In the genomic region with DNA sequence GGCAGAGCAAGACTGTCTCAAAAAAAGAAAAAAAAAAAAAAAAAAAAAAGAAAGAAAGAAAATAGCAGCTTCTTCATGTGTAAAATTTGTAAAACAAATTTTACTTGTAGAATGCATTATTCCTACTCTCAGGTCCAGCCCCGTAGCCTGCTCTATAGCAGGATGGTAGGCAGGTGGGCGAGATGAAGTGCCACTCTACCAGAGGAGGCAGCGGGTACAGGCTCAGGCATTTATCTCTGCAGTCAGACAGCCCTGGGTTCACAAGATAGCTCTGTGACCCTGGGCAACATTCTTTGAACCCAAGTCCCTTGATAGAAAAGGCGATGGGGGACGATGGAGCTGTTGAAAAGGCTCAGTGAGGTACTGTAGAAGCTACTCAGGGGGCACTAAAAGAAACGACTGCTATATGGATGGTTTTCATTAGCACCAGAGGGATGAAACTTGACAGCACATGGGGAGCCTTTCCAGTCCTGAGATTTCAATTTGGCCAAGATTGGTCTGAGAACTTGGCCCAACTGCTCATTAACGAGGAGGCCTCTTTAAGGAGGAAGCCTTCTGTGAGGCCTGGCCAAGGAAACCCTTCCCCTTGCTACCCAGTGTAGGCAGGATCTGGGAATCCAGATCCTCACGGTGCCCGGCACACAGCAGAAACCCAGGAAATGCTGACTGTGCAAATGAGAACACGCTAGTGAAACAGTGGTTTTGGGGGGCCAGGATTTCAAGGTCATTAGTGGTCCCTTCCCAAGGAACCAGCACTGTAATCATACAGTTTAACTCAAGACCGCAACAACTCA, we compare ENCODE assay signal across 21 cellular contexts.
DNase-seq lines count a peak whose midpoint lies in the region; ATAC-seq, FAIRE-seq and TF ChIP-seq lines count a peak whose summit lies in the region.
"Had no signal": no experiment of that assay in that cellular context is flagged by ENCODE, and none has a peak within 500 bp of the region (broad histone marks: within the 10 kb centered on the region; RNA-seq: fewer than 3 reads in every experiment).

No MANE protein-coding gene starts in this region.

- DNase-seq in right atrium auricular region (ENCODE audit: low spot score) = peak; percentile 54
- DNase-seq in Right ventricle myocardium superior = no peak
- no peak for DNase-seq in K562 (ENCODE audit: extremely low read depth in 1 of 4, low spot score in 3 of 4)
- DNase-seq in osteoblast (ENCODE audit: insufficient read length, low spot score, missing footprints) = no peak
- DNase-seq in vagina (ENCODE audit: extremely low spot score in 2 of 2) = peak; percentile 34 to 52
- DNase-seq in stimulated activated CD4-positive, alpha-beta T cell treated with anti-CD3 and anti-CD28 coated beads, Interleukin-4, amount 100 ng/mL, for 24 hours = no peak
- DNase-seq in mammary epithelial cell = no peak
- DNase-seq in DMS 273 (lab: John Stamatoyannopoulos, UW; ENCODE audit: unreplicated experiment) = no peak
- DNase-seq: ACHN; activated gamma-delta T cell treated with Interleukin-2 at 50 U/mL for 16 hours; amygdala; central memory CD4-positive, alpha-beta T cell; kidney; NCI-H2171; NCI-H69; SK-N-SH; T-helper 2 cell; upper lobe of right lung had no signal

- peaks cover 51% of the 10 kb centered on the region for H3K36me3 ChIP-seq in right atrium auricular region
- H3K36me3 ChIP-seq in K562 (ENCODE audit: control insufficient read depth, insufficient read depth, low read length) = peaks cover 87% of the 10 kb centered on the region
- H3K36me3 ChIP-seq in osteoblast (ENCODE audit: insufficient read depth, low read length) = peaks cover 57% of the 10 kb centered on the region
- H3K36me3 ChIP-seq in vagina = peaks cover 0 to 34% of the 10 kb centered on the region in 2 donors
- H3K36me3 ChIP-seq in mammary epithelial cell (ENCODE audit: insufficient read depth, low read length) = peaks cover 7% of the 10 kb centered on the region

- TF ChIP-seq POLR2A in K562 (conservative IDR thresholded peaks at IDR 0.05) (no peak), vagina (IDR thresholded peaks at IDR 0.05) (no peak)

- no peak overlapping the region for H3K9ac ChIP-seq in K562 (ENCODE audit: insufficient read depth in 1 of 2, low read depth in 2 of 2, low read length in 2 of 2)
- H3K9ac ChIP-seq in mammary epithelial cell (ENCODE audit: insufficient read depth, low read length) = no peak overlapping the region
- H3K9ac ChIP-seq: SK-N-SH had no signal

- no peak for TF ChIP-seq EP300 in K562 (IDR thresholded peaks at IDR 0.05; ENCODE audit: low read length)

- no peak for FAIRE-seq in K562 (lab: Jason Lieb, UNC)
- FAIRE-seq: kidney had no signal

- no peak overlapping the region for H3K4me3 ChIP-seq in right atrium auricular region
- no peak overlapping the region for H3K4me3 ChIP-seq in K562
- no peak overlapping the region for H3K4me3 ChIP-seq in osteoblast (ENCODE audit: insufficient read depth, low read length)
- H3K4me3 ChIP-seq in vagina = no peak overlapping the region
- no peak overlapping the region for H3K4me3 ChIP-seq in mammary epithelial cell (replicated peaks in 1 of 3; ENCODE audit: insufficient read depth in 1 of 3, low read depth in 2 of 3, low read length in 3 of 3)
- H3K4me3 ChIP-seq: upper lobe of right lung had no signal

- no peaks in the 10 kb centered on the region for H3K9me3 ChIP-seq in right atrium auricular region
- no peaks in the 10 kb centered on the region for H3K9me3 ChIP-seq in K562 (replicated peaks; ENCODE audit: control insufficient read depth, insufficient read depth, low read depth, low read length)
- no peaks in the 10 kb centered on the region for H3K9me3 ChIP-seq in osteoblast (ENCODE audit: low read depth, low read length)
- H3K9me3 ChIP-seq in vagina = no peaks in the 10 kb centered on the region
- H3K9me3 ChIP-seq in mammary epithelial cell (replicated peaks; ENCODE audit: insufficient read depth, low read length) = no peaks in the 10 kb centered on the region
- H3K9me3 ChIP-seq: neutrophil, SK-N-SH, upper lobe of right lung had no signal

- ATAC-seq in Right ventricle myocardium superior (ENCODE audit: poor library complexity) (no peak), K562 (no peak)
- ATAC-seq: HCT116, upper lobe of right lung had no signal

- H3K27ac ChIP-seq in right atrium auricular region = peak overlapping the region in 1 of 2 donors; percentile 40
- H3K27ac ChIP-seq in K562 (ENCODE audit: extremely low read depth, low read depth, low read length) = no peak overlapping the region
- H3K27ac ChIP-seq in osteoblast (ENCODE audit: low read depth, low read length) = peak overlapping the region; percentile 25
- peak overlapping the region; percentile 39 for H3K27ac ChIP-seq in vagina
- no peak overlapping the region for H3K27ac ChIP-seq in mammary epithelial cell (ENCODE audit: insufficient read depth, low read depth, low read length)
- H3K27ac ChIP-seq: epithelial cell of prostate, neutrophil, upper lobe of right lung had no signal

- H2AFZ ChIP-seq in K562 (ENCODE audit: low read depth, low read length) (no peak overlapping the region), osteoblast (ENCODE audit: low read length) (no peak overlapping the region), mammary epithelial cell (ENCODE audit: low read depth, low read length) (no peak overlapping the region)

- no peaks in the 10 kb centered on the region for H3K79me2 ChIP-seq in K562 (ENCODE audit: control insufficient read depth, insufficient read depth, low read length)
- H3K79me2 ChIP-seq in osteoblast (ENCODE audit: insufficient read depth, low read length) = peaks cover 16% of the 10 kb centered on the region
- no peaks in the 10 kb centered on the region for H3K79me2 ChIP-seq in mammary epithelial cell (ENCODE audit: insufficient read depth, low read length)

- 85% methylated on average over 11 of the region's 11 CpGs for WGBS in K562 (ENCODE audit: insufficient coverage, low coverage, missing lambda C conversion rate)
- WGBS in mammary epithelial cell (ENCODE audit: low coverage, missing lambda C conversion rate) = 90% methylated on average over 11 of the region's 11 CpGs

- intact Hi-C loops in Right ventricle myocardium superior (cut with DNase I) = no loop called here
- intact Hi-C loops in K562 (cut with micrococcal nuclease) = no loop called here
- intact Hi-C loops in vagina (cut with DNase I) = no loop called here
- intact Hi-C loops in mammary epithelial cell (cut with micrococcal nuclease) = no loop called here

- H3K9me1 ChIP-seq in K562 (ENCODE audit: control insufficient read depth, insufficient read depth, low read length) = no peaks in the 10 kb centered on the region

- H4K20me1 ChIP-seq in K562 (replicated peaks; ENCODE audit: control insufficient read depth, insufficient read depth, low read length) (no peaks in the 10 kb centered on the region; the same call in 1 of the 2 replicates), osteoblast (ENCODE audit: insufficient read depth, low read length) (peaks cover 19% of the 10 kb centered on the region), mammary epithelial cell (ENCODE audit: insufficient read depth, low read length) (no peaks in the 10 kb centered on the region)

- H3K27me3 ChIP-seq in right atrium auricular region = no peaks in the 10 kb centered on the region
- no peaks in the 10 kb centered on the region for H3K27me3 ChIP-seq in K562 (ENCODE audit: control insufficient read depth in 2 of 2, insufficient read depth in 2 of 2, low read length in 2 of 2)
- H3K27me3 ChIP-seq in osteoblast (ENCODE audit: insufficient read depth, low read length) = no peaks in the 10 kb centered on the region
- H3K27me3 ChIP-seq in vagina = no peaks in the 10 kb centered on the region
- no peaks in the 10 kb centered on the region for H3K27me3 ChIP-seq in mammary epithelial cell (ENCODE audit: insufficient read depth, low read length)
- H3K27me3 ChIP-seq: neutrophil, upper lobe of right lung had no signal

- no peak overlapping the region for H3K4me2 ChIP-seq in K562 (ENCODE audit: insufficient read depth, low read length)
- no peak overlapping the region for H3K4me2 ChIP-seq in osteoblast (ENCODE audit: insufficient read depth, low read length)
- H3K4me2 ChIP-seq in mammary epithelial cell (ENCODE audit: insufficient read depth, low read depth, low read length) = no peak overlapping the region
- H3K4me2 ChIP-seq: SK-N-SH had no signal

- CTCF ChIA-PET in K562 (lab: Yijun Ruan, JAX; ENCODE audit: low intra/inter-chr PET ratio) (no interaction called here), mammary epithelial cell (lab: Charles Lee; ENCODE audit: low non-redundant PET) (interaction anchor here (1.0 kb wide), 1 partner anchor 77 kb away, joined by 5 read pairs; no protein-coding TSS in a partner anchor)

- in situ Hi-C loops in K562 (cut with MboI) = no loop called here
- in situ Hi-C loops in mammary epithelial cell (cut with MboI; ENCODE audit: low sequenced_read_pairs in 2 of 2) = no loop called here

- dilution Hi-C loops in mammary epithelial cell (cut with HindIII; ENCODE audit: low sequenced_read_pairs) = loop anchor here (5.0 kb wide), 3 partner anchors 46 to 156 kb away; no protein-coding TSS in a partner anchor

- BruUV-seq in K562 (replicated peaks; lab: Mats Ljungman, UMichigan) = no TSS peak
- BruUV-seq in mammary epithelial cell (replicated peaks; lab: Mats Ljungman, UMichigan) = no TSS peak

- TF ChIP-seq CTCF in right atrium auricular region (IDR thresholded peaks at IDR 0.05) = no peak
- no peak for TF ChIP-seq CTCF in K562 (IDR thresholded peaks at IDR 0.05 in 2 of 3, conservative IDR thresholded peaks at IDR 0.05 in 1 of 3; ENCODE audit: insufficient read depth in 2 of 3, low read depth in 1 of 3, low read length in 3 of 3)
- no peak for TF ChIP-seq CTCF in osteoblast (IDR thresholded peaks at IDR 0.05; ENCODE audit: extremely low read depth, low read depth, low read length)
- no peak for TF ChIP-seq CTCF in vagina (IDR thresholded peaks at IDR 0.05)
- TF ChIP-seq CTCF in mammary epithelial cell (conservative IDR thresholded peaks at IDR 0.05 in 1 of 2, IDR thresholded peaks at IDR 0.05 in 1 of 2; ENCODE audit: extremely low read depth in 1 of 2, insufficient read depth in 1 of 2, low read depth in 1 of 2, low read length in 2 of 2) = no peak

- H3K4me1 ChIP-seq in right atrium auricular region (peaks cover 0 to 16% of the 10 kb centered on the region in 2 donors), K562 (replicated peaks in 1 of 2; ENCODE audit: control insufficient read depth in 2 of 2, insufficient read depth in 2 of 2, low read length in 2 of 2) (no peaks in the 10 kb centered on the region; a peak in 1 of 5 replicates), osteoblast (ENCODE audit: insufficient read depth, low read length) (peaks cover 5% of the 10 kb centered on the region), vagina (peaks cover 41% of the 10 kb centered on the region), mammary epithelial cell (ENCODE audit: insufficient read depth, low read length) (no peaks in the 10 kb centered on the region)

- POLR2A ChIA-PET in K562 (lab: Yijun Ruan, JAX) = interaction anchor here (0.5 to 1.5 kb wide), 4 partner anchors 9 to 142 kb away, joined by 3 to 4 read pairs (median 4); a partner anchor contains a TSS

- TF ChIP-seq RAD21 in K562 (CRISPR knock-in tag; conservative IDR thresholded peaks at IDR 0.05 in 1 of 2, IDR thresholded peaks at IDR 0.05 in 1 of 2) = no peak

TF ChIP-seq in K562, 482 proteins besides CTCF, POLR2A, EP300 and RAD21 (continues in another document):
- TF ChIP-seq MAFF (IDR thresholded peaks at IDR 0.05; ENCODE audit: low read length) (peak; percentile 89), C11orf30 (IDR thresholded peaks at IDR 0.05; ENCODE audit: low read depth) (peak; percentile 83), ZFPM2 (CRISPR knock-in tag; IDR thresholded peaks at IDR 0.05) (no peak)

Comparison
In these comparisons a context has a peak if more than half of its experiments do, and no peak if none do; other contexts are left out.
1. DNase-seq: peak in right atrium auricular region (single experiment) and vagina (2 of 2); none in Right ventricle myocardium superior (single experiment), K562 (0 of 4), osteoblast (single experiment), stimulated activated CD4-positive, alpha-beta T cell treated with anti-CD3 and anti-CD28 coated beads, Interleukin-4, amount 100 ng/mL, for 24 hours (single experiment), mammary epithelial cell (single experiment) and DMS 273 (single experiment).
2. H3K27ac ChIP-seq: peak in osteoblast (single experiment) and vagina (single experiment); none in K562 (single experiment) and mammary epithelial cell (single experiment).